In genomic region chr10:3172081-3172445, GRCh38 we compare ENCODE assay signal across 8 cellular contexts. TPM values are rescaled to one million over a fixed set of nuclear protein-coding genes. Genes with fewer than 3 reads are reported as not detected.
DNase-seq lines count a peak whose midpoint lies in the region; ATAC-seq and TF ChIP-seq lines count a peak whose summit lies in the region.

No MANE protein-coding gene starts in this region.

- H3F3A ChIP-seq in neural progenitor cell (ENCODE audit: low read depth): peaks cover 11% of the 10 kb centered on the region

- peak overlapping the region; percentile 78 for H2AFZ ChIP-seq in neural progenitor cell (replicated peaks)

- no peaks in the 10 kb centered on the region for H3K79me2 ChIP-seq in neural progenitor cell (ENCODE audit: low read depth)

- H3K36me3 Mint-ChIP-seq in activated CD4-positive, alpha-beta T cell treated with anti-CD3 and anti-CD28 coated beads, Interleukin-2, amount 10 ng/mL, durations not matched to agents 7 days and 5 days (ENCODE audit: low read depth): peaks cover 23% of the 10 kb centered on the region
- H3K36me3 Mint-ChIP-seq in neural progenitor cell: peaks cover 16% of the 10 kb centered on the region

- POLR2A ChIA-PET in HEK293 (lab: Yijun Ruan, JAX): interaction anchor here (0.7 to 2.1 kb wide), 10 partner anchors 8 to 659 kb away, joined by 3 to 15 read pairs (median 6); partner anchors contain the start of gene KLF6
- POLR2A ChIA-PET in activated CD4-positive, alpha-beta T cell treated with anti-CD3 and anti-CD28 coated beads, Interleukin-2, amount 10 ng/mL, durations not matched to agents 7 days and 5 days (lab: Charles Lee): no interaction called here

- H3K4me1 ChIP-seq in HEK293 (ENCODE audit: control insufficient read depth, insufficient read depth, low read length) (no peaks in the 10 kb centered on the region), neural progenitor cell (peaks cover 4% of the 10 kb centered on the region)

- peak overlapping the region; percentile 88 for H3K27ac Mint-ChIP-seq in activated CD4-positive, alpha-beta T cell treated with anti-CD3 and anti-CD28 coated beads, Interleukin-2, amount 10 ng/mL, durations not matched to agents 7 days and 5 days
- H3K27ac Mint-ChIP-seq in neural progenitor cell: no peak overlapping the region

- peaks cover 24% of the 10 kb centered on the region for H3K27me3 Mint-ChIP-seq in activated CD4-positive, alpha-beta T cell treated with anti-CD3 and anti-CD28 coated beads, Interleukin-2, amount 10 ng/mL, durations not matched to agents 7 days and 5 days
- peaks cover 7% of the 10 kb centered on the region for H3K27me3 Mint-ChIP-seq in neural progenitor cell (ENCODE audit: insufficient read depth, low read depth)

- H3K4me3 ChIP-seq in HEK293 (ENCODE audit: low read depth, low read length) (peak overlapping the region; percentile 77), fibroblast of mammary gland (ENCODE audit: control insufficient read depth, low read depth, low read length) (peak overlapping the region; percentile 73), neural progenitor cell (peak overlapping the region; percentile 77)

- H3K27ac ChIP-seq in HEK293 (ENCODE audit: extremely low read depth, low read depth, low read length) (peak overlapping the region; percentile 75), neural progenitor cell (no peak overlapping the region)

- peaks cover 17% of the 10 kb centered on the region for H3K4me1 Mint-ChIP-seq in activated CD4-positive, alpha-beta T cell treated with anti-CD3 and anti-CD28 coated beads, Interleukin-2, amount 10 ng/mL, durations not matched to agents 7 days and 5 days
- peaks cover 5% of the 10 kb centered on the region for H3K4me1 Mint-ChIP-seq in neural progenitor cell

- H3K9me3 Mint-ChIP-seq in activated CD4-positive, alpha-beta T cell treated with anti-CD3 and anti-CD28 coated beads, Interleukin-2, amount 10 ng/mL, durations not matched to agents 7 days and 5 days: peaks cover 2% of the 10 kb centered on the region
- no peaks in the 10 kb centered on the region for H3K9me3 Mint-ChIP-seq in neural progenitor cell

- H3K9me3 ChIP-seq in HEK293 (ENCODE audit: control insufficient read depth, insufficient read depth, low read depth, low read length): no peaks in the 10 kb centered on the region
- no peaks in the 10 kb centered on the region for H3K9me3 ChIP-seq in neural progenitor cell (ENCODE audit: low read depth)

- ATAC-seq in GM21717 (IDR thresholded peaks at IDR 0.05; ENCODE audit: unreplicated experiment) (no peak), HG02973 (IDR thresholded peaks at IDR 0.05; ENCODE audit: unreplicated experiment) (no peak), HG03469 (IDR thresholded peaks at IDR 0.05; ENCODE audit: unreplicated experiment) (no peak)

- H3K4me3 Mint-ChIP-seq in activated CD4-positive, alpha-beta T cell treated with anti-CD3 and anti-CD28 coated beads, Interleukin-2, amount 10 ng/mL, durations not matched to agents 7 days and 5 days: peak overlapping the region; percentile 89
- peak overlapping the region; percentile 93 for H3K4me3 Mint-ChIP-seq in neural progenitor cell

- no peak overlapping the region for H3K9ac ChIP-seq in neural progenitor cell

- CTCF ChIA-PET in HEK293 (lab: Yijun Ruan, JAX): no interaction called here
- CTCF ChIA-PET in activated CD4-positive, alpha-beta T cell treated with anti-CD3 and anti-CD28 coated beads, Interleukin-2, amount 10 ng/mL, durations not matched to agents 7 days and 5 days (lab: Charles Lee): interaction anchor here (1.2 kb wide), 1 partner anchor 9 kb away, joined by 4 read pairs; no protein-coding TSS in a partner anchor

- H3K27me3 ChIP-seq in neural progenitor cell: no peaks in the 10 kb centered on the region

- H3K36me3 ChIP-seq in HEK293 (ENCODE audit: control insufficient read depth in 2 of 2, insufficient read depth in 1 of 2, low read length in 2 of 2) (peaks cover 4 to 29% of the 10 kb centered on the region in 2 experiments; a peak in 2 of 3 replicates), neural progenitor cell (no peaks in the 10 kb centered on the region)

- TF ChIP-seq CTCF in HEK293 (tag by site-specific recombination; IDR thresholded peaks at IDR 0.05) (no peak), fibroblast of mammary gland (conservative IDR thresholded peaks at IDR 0.05; ENCODE audit: control insufficient read depth, insufficient read depth, low read depth, low read length) (no peak), neural progenitor cell (IDR thresholded peaks at IDR 0.05) (no peak)

- peak overlapping the region; percentile 87 for H3K4me2 ChIP-seq in neural progenitor cell

- DNase-seq in AML-193 (lab: John Stamatoyannopoulos, UW) (peak; percentile 9 to 40), fibroblast of mammary gland (ENCODE audit: low read depth) (peak; percentile 82), neural progenitor cell (ENCODE audit: low spot score) (no peak)
- DNase-seq in activated CD4-positive, alpha-beta T cell treated with anti-CD3 and anti-CD28 coated beads, Interleukin-2, amount 10 ng/mL, durations not matched to agents 7 days and 5 days: no peak

- no peaks in the 10 kb centered on the region for H4K20me1 ChIP-seq in neural progenitor cell (ENCODE audit: low read depth)

TF ChIP-seq in HEK293, 187 proteins besides CTCF, POLR2A, EP300 and RAD21:
- no peak for TF ChIP-seq ZNF549 (tag by site-specific recombination; IDR thresholded peaks at IDR 0.05)
- no peak for TF ChIP-seq ZNF404 (tag by site-specific recombination; IDR thresholded peaks at IDR 0.05)
- no peak for TF ChIP-seq ZNF18 (tag by site-specific recombination; IDR thresholded peaks at IDR 0.05)
- peak; percentile 90 for TF ChIP-seq ZNF335 (tag by site-specific recombination; conservative IDR thresholded peaks at IDR 0.05)
- TF ChIP-seq HOXA7 (CRISPR knock-in tag; IDR thresholded peaks at IDR 0.05; ENCODE audit: borderline replicate concordance): no peak
- no peak for TF ChIP-seq ZNF660 (tag by site-specific recombination; IDR thresholded peaks at IDR 0.05)
- TF ChIP-seq KLF7 (tag by site-specific recombination; IDR thresholded peaks at IDR 0.05; ENCODE audit: borderline replicate concordance): no peak

RNA-seq across cellular contexts. Expression of gene PITRM1, which starts 0.5 kb away (rescaled TPM):
- total RNA-seq in activated CD4-positive, alpha-beta T cell treated with anti-CD3 and anti-CD28 coated beads, Interleukin-2, amount 10 ng/mL, durations not matched to agents 7 days and 5 days: 10 to 100 TPM; 57.4 to 58.0 TPM
- total RNA-seq in neural progenitor cell (ENCODE audit: low replicate concordance): 27.2 and 38.0 TPM in 2 replicates

Comparison
In these comparisons a context has a peak if more than half of its experiments do, and no peak if none do; other contexts are left out.
1. DNase-seq: peak in AML-193 (2 of 2) and fibroblast of mammary gland (single experiment); none in activated CD4-positive, alpha-beta T cell treated with anti-CD3 and anti-CD28 coated beads, Interleukin-2, amount 10 ng/mL, durations not matched to agents 7 days and 5 days (single experiment) and neural progenitor cell (single experiment).
2. Peak in every context shown above with its lines, with median percentiles within 50 percentile points of each other: H3K4me3 ChIP-seq.